ENCODE assay signal across 20 cellular contexts in the genomic region with DNA sequence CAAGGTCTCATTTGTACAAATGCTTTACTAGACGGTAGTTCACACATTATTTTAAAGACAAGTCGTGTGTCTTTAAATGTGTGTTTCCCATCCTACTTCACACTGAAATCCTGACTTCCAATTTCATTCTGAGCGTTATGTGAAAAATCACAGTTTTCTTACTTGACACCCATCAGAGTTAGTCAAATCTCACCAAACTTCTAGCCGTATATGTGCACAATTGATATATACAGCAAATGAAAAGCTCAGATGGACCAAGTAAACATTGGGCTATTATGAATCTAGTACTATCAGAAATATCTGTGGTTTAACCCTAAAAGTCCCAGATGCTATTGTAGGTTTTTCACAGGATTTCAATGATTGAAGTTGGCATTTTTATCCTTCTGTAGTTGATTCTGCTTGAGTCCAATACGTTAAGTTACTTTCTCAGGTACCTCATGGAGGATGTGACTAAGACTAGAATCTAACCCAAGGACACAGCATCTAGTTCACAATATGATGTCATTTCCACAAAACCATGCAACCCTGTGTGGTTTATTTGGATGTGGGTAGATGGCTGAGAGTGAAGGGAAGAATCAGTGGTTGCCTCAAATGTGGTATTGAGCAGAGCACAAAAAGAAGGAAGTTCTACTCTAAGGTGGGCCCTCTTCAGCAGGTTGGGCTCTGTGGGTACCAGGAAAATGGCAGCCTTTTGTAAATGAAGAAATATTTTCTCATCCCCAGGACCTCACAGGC. TPM values are rescaled to one million over a fixed set of nuclear protein-coding genes. Genes with fewer than 3 reads are reported as not detected.
DNase-seq lines count a peak whose midpoint lies in the region; ATAC-seq and TF ChIP-seq lines count a peak whose summit lies in the region.
"Had no signal": no experiment of that assay in that cellular context is flagged by ENCODE, and none has a peak within 500 bp of the region (broad histone marks: within the 10 kb centered on the region; RNA-seq: fewer than 3 reads in every experiment).

No MANE protein-coding gene starts in this region.

- H3K4me1 Mint-ChIP-seq in activated CD4-positive, alpha-beta T cell treated with anti-CD3 and anti-CD28 coated beads, Interleukin-2, amount 10 ng/mL, durations not matched to agents 7 days and 5 days = peaks cover 14% of the 10 kb centered on the region
- peaks cover 0 to 12% (median 2%) of the 10 kb centered on the region in 4 donors for H3K4me1 Mint-ChIP-seq in naive thymus-derived CD8-positive, alpha-beta T cell

- H3K36me3 ChIP-seq in mammary epithelial cell (ENCODE audit: insufficient read depth, low read length) = no peaks in the 10 kb centered on the region

- H3K4me3 Mint-ChIP-seq in activated CD4-positive, alpha-beta T cell treated with anti-CD3 and anti-CD28 coated beads, Interleukin-2, amount 10 ng/mL, durations not matched to agents 7 days and 5 days = no peak overlapping the region
- no peak overlapping the region for H3K4me3 Mint-ChIP-seq in naive thymus-derived CD8-positive, alpha-beta T cell

- peak; percentile 62 for DNase-seq in activated CD4-positive, alpha-beta T cell treated with anti-CD3 and anti-CD28 coated beads, Interleukin-2, amount 10 ng/mL, durations not matched to agents 7 days and 5 days
- no peak for DNase-seq in activated CD4-positive, alpha-beta T cell treated with anti-CD3 and anti-CD28 coated beads for 4 hours
- peak in 3 of 10 donors; percentile 0 to 35 (median 32) for DNase-seq in naive thymus-derived CD8-positive, alpha-beta T cell
- no peak for DNase-seq in activated effector memory CD4-positive, alpha-beta T cell treated with Interleukin-2 at 50 U/mL for 16 hours
- DNase-seq in mammary epithelial cell (no peak), anterior cingulate cortex (lab: John Stamatoyannopoulos, UW) (no peak)
- DNase-seq: activated CD8-positive, alpha-beta memory T cell treated with anti-CD3 and anti-CD28 coated beads for 24 hours; COR-L47; erythroblast; glutamatergic neuron; NCI-H187 treated with DMSO at 0.1 percent for 48 hours; NCI-H774; stimulated activated CD4-positive, alpha-beta T cell treated with anti-CD3 and anti-CD28 coated beads, Interleukin-12 subunit alpha, Interleukin-12 subunit beta, amount 100 ng/mL, for 4 hours; T1000 had no signal

- no peak for TF ChIP-seq CTCF in mammary epithelial cell (conservative IDR thresholded peaks at IDR 0.05 in 1 of 2, IDR thresholded peaks at IDR 0.05 in 1 of 2; ENCODE audit: extremely low read depth in 1 of 2, insufficient read depth in 1 of 2, low read depth in 1 of 2, low read length in 2 of 2)

- intact Hi-C loops in mammary epithelial cell (cut with micrococcal nuclease) = no loop called here

- POLR2A ChIA-PET in activated CD4-positive, alpha-beta T cell treated with anti-CD3 and anti-CD28 coated beads, Interleukin-2, amount 10 ng/mL, durations not matched to agents 7 days and 5 days (lab: Charles Lee) = no interaction called here
- POLR2A ChIA-PET in naive thymus-derived CD8-positive, alpha-beta T cell (lab: Charles Lee) = no interaction called here

- no peaks in the 10 kb centered on the region for H3K9me3 ChIP-seq in mammary epithelial cell (replicated peaks; ENCODE audit: insufficient read depth, low read length)

- in situ Hi-C loops in mammary epithelial cell (cut with MboI; ENCODE audit: low sequenced_read_pairs in 2 of 2) = no loop called here

- no peak overlapping the region for H2AFZ ChIP-seq in mammary epithelial cell (ENCODE audit: low read depth, low read length)

- H3K4me3 ChIP-seq in mammary epithelial cell (replicated peaks in 1 of 3; ENCODE audit: insufficient read depth in 1 of 3, low read depth in 2 of 3, low read length in 3 of 3) = no peak overlapping the region

- H3K9me3 Mint-ChIP-seq in activated CD4-positive, alpha-beta T cell treated with anti-CD3 and anti-CD28 coated beads, Interleukin-2, amount 10 ng/mL, durations not matched to agents 7 days and 5 days = no peaks in the 10 kb centered on the region
- no peaks in the 10 kb centered on the region for H3K9me3 Mint-ChIP-seq in naive thymus-derived CD8-positive, alpha-beta T cell

- 92% methylated on average over 5 of the region's 5 CpGs for WGBS in mammary epithelial cell (ENCODE audit: low coverage, missing lambda C conversion rate)

- peaks cover 44% of the 10 kb centered on the region for H3K27me3 Mint-ChIP-seq in activated CD4-positive, alpha-beta T cell treated with anti-CD3 and anti-CD28 coated beads, Interleukin-2, amount 10 ng/mL, durations not matched to agents 7 days and 5 days
- H3K27me3 Mint-ChIP-seq in naive thymus-derived CD8-positive, alpha-beta T cell = peaks cover 9 to 48% (median 17%) of the 10 kb centered on the region in 5 donors

- H3K4me2 ChIP-seq in mammary epithelial cell (ENCODE audit: insufficient read depth, low read depth, low read length) = no peak overlapping the region

- H3K4me1 ChIP-seq in mammary epithelial cell (ENCODE audit: insufficient read depth, low read length) = no peaks in the 10 kb centered on the region

- BruUV-seq in mammary epithelial cell (replicated peaks; lab: Mats Ljungman, UMichigan) = no TSS peak

- H4K20me1 ChIP-seq in mammary epithelial cell (ENCODE audit: insufficient read depth, low read length) = no peaks in the 10 kb centered on the region

- no peaks in the 10 kb centered on the region for H3K36me3 Mint-ChIP-seq in activated CD4-positive, alpha-beta T cell treated with anti-CD3 and anti-CD28 coated beads, Interleukin-2, amount 10 ng/mL, durations not matched to agents 7 days and 5 days (ENCODE audit: low read depth)
- H3K36me3 Mint-ChIP-seq in naive thymus-derived CD8-positive, alpha-beta T cell = no peaks in the 10 kb centered on the region

- H3K27ac Mint-ChIP-seq in activated CD4-positive, alpha-beta T cell treated with anti-CD3 and anti-CD28 coated beads, Interleukin-2, amount 10 ng/mL, durations not matched to agents 7 days and 5 days = no peak overlapping the region
- no peak overlapping the region for H3K27ac Mint-ChIP-seq in naive thymus-derived CD8-positive, alpha-beta T cell

- no peaks in the 10 kb centered on the region for H3K27me3 ChIP-seq in mammary epithelial cell (ENCODE audit: insufficient read depth, low read length)

- dilution Hi-C loops in mammary epithelial cell (cut with HindIII; ENCODE audit: low sequenced_read_pairs) = no loop called here

- H3K9ac ChIP-seq in mammary epithelial cell (ENCODE audit: insufficient read depth, low read length) = no peak overlapping the region

- no peak overlapping the region for H3K27ac ChIP-seq in mammary epithelial cell (ENCODE audit: insufficient read depth, low read depth, low read length)

- CTCF ChIA-PET in activated CD4-positive, alpha-beta T cell treated with anti-CD3 and anti-CD28 coated beads, Interleukin-2, amount 10 ng/mL, durations not matched to agents 7 days and 5 days (lab: Charles Lee) = interaction anchor here (1.2 kb wide), 1 partner anchor 95 kb away, joined by 3 read pairs; no protein-coding TSS in a partner anchor
- CTCF ChIA-PET in mammary epithelial cell (lab: Charles Lee; ENCODE audit: low non-redundant PET) = no interaction called here

- ATAC-seq in GM21717 (IDR thresholded peaks at IDR 0.05; ENCODE audit: unreplicated experiment) (peak; percentile 88), HG03565 (IDR thresholded peaks at IDR 0.05; ENCODE audit: unreplicated experiment) (peak; percentile 82)
- ATAC-seq in naive thymus-derived CD8-positive, alpha-beta T cell = peak; percentile 57 to 63
- ATAC-seq: HCT116 had no signal

- no peaks in the 10 kb centered on the region for H3K79me2 ChIP-seq in mammary epithelial cell (ENCODE audit: insufficient read depth, low read length)

RNA-seq across cellular contexts. Expression of a gene that starts 22.1 kb away (rescaled TPM):
- total RNA-seq in activated CD4-positive, alpha-beta T cell treated with anti-CD3 and anti-CD28 coated beads, Interleukin-2, amount 10 ng/mL, durations not matched to agents 7 days and 5 days = not detected
- total RNA-seq in naive thymus-derived CD8-positive, alpha-beta T cell = not detected
- not detected for polyA plus RNA-seq in naive thymus-derived CD8-positive, alpha-beta T cell
- total RNA-seq in mammary epithelial cell = not detected
- not detected for polyA plus RNA-seq in mammary epithelial cell
- not detected for polyA minus RNA-seq in mammary epithelial cell
- total RNA-seq: mononuclear cell had no signal
- polyA plus RNA-seq: keratinocyte, thymus had no signal

RNA-seq across cellular contexts. Expression of a gene that starts 32.2 kb away (rescaled TPM):
- 1 to 10 TPM; 1.1 to 1.3 TPM for total RNA-seq in activated CD4-positive, alpha-beta T cell treated with anti-CD3 and anti-CD28 coated beads, Interleukin-2, amount 10 ng/mL, durations not matched to agents 7 days and 5 days
- 1 to 10 TPM; 2.1 to 2.6 TPM for total RNA-seq in naive thymus-derived CD8-positive, alpha-beta T cell
- 1 to 10 TPM; 1.4 to 1.7 (median 1.6) TPM for polyA plus RNA-seq in naive thymus-derived CD8-positive, alpha-beta T cell
- total RNA-seq in mammary epithelial cell = not detected
- polyA plus RNA-seq in mammary epithelial cell = not detected
- not detected for polyA minus RNA-seq in mammary epithelial cell

RNA-seq across cellular contexts. Expression of a gene that starts 44.0 kb away (rescaled TPM):
- not detected for total RNA-seq in activated CD4-positive, alpha-beta T cell treated with anti-CD3 and anti-CD28 coated beads, Interleukin-2, amount 10 ng/mL, durations not matched to agents 7 days and 5 days
- not detected for total RNA-seq in naive thymus-derived CD8-positive, alpha-beta T cell
- polyA plus RNA-seq in naive thymus-derived CD8-positive, alpha-beta T cell = not detected
- not detected for total RNA-seq in mammary epithelial cell
- polyA plus RNA-seq in mammary epithelial cell = not detected
- not detected for polyA minus RNA-seq in mammary epithelial cell
- total RNA-seq: mononuclear cell had no signal
- polyA plus RNA-seq: keratinocyte had no signal
